Comparison of ENCODE assay signal across 8 cellular contexts in genomic region chr1:211648980-211649934, GRCh38. TPM values are rescaled to one million over a fixed set of nuclear protein-coding genes. Genes with fewer than 3 reads are reported as not detected.
DNase-seq lines count a peak whose midpoint lies in the region; ATAC-seq and TF ChIP-seq lines count a peak whose summit lies in the region.

No MANE protein-coding gene starts in this region.

- no peaks in the 10 kb centered on the region for H3K36me3 ChIP-seq in gastrocnemius medialis

- in situ Hi-C loops in gastrocnemius medialis (cut with MboI; ENCODE audit: low sequenced_read_pairs in 4 of 4), result no loop called here

- TF ChIP-seq CTCF in dorsolateral prefrontal cortex (IDR thresholded peaks at IDR 0.05 in 54 of 56, conservative IDR thresholded peaks at IDR 0.05 in 2 of 56; ENCODE audit: low read depth in 1 of 56, partially characterized antibody in 56 of 56) (peak in 29 of 56 donors; percentile 12 to 68 (median 44)), gastrocnemius medialis (IDR thresholded peaks at IDR 0.05 in 4 of 5, conservative IDR thresholded peaks at IDR 0.05 in 1 of 5) (peak in 3 of 5 experiments; percentile 19 to 47 (median 30))

- H3K4me3 ChIP-seq in dorsolateral prefrontal cortex (no peak overlapping the region), gastrocnemius medialis (no peak overlapping the region)

- no peaks in the 10 kb centered on the region for H3K4me1 ChIP-seq in gastrocnemius medialis

- no peak overlapping the region for H3K27ac ChIP-seq in dorsolateral prefrontal cortex
- no peak overlapping the region for H3K27ac ChIP-seq in gastrocnemius medialis

- DNase-seq in activated T-cell treated with anti-CD3 and anti-CD28 coated beads for 48 hours (ENCODE audit: low read depth), result peak; percentile 23
- no peak for DNase-seq in activated T-cell treated with anti-CD3 and anti-CD28 coated beads, Interleukin-2, amount 50 U/mL, for 1 hour
- peak; percentile 76 for DNase-seq in NCI-H69 (lab: John Stamatoyannopoulos, UW)
- DNase-seq in dorsolateral prefrontal cortex, result peak in 1 of 10 donors; percentile 14
- DNase-seq in gastrocnemius medialis, result no peak
- DNase-seq in SW 1271 (lab: John Stamatoyannopoulos, UW), result no peak
- no peak for DNase-seq in effector CD4-positive, alpha-beta T cell

- ATAC-seq in gastrocnemius medialis (no peak), GM21723 (IDR thresholded peaks at IDR 0.05; ENCODE audit: unreplicated experiment) (no peak)

- no peak for TF ChIP-seq POLR2A in gastrocnemius medialis (IDR thresholded peaks at IDR 0.05)

- H3K9me3 ChIP-seq in gastrocnemius medialis, result no peaks in the 10 kb centered on the region

- H3K27me3 ChIP-seq in dorsolateral prefrontal cortex (no peaks in the 10 kb centered on the region), gastrocnemius medialis (no peaks in the 10 kb centered on the region)

- intact Hi-C loops in dorsolateral prefrontal cortex (cut with DNase I), result no loop called here
- intact Hi-C loops in gastrocnemius medialis (cut with DNase I; ENCODE audit: low total_unique reads), result no loop called here

RNA-seq across cellular contexts. Expression of gene NEK2, which starts 26.2 kb away (rescaled TPM):
- total RNA-seq in dorsolateral prefrontal cortex (1 to 10 TPM in 36 of 120 experiments, under 1 TPM in 60, not detected in 24; 0.21 to 3.0 (median 0.82) TPM), gastrocnemius medialis (not detected)

Comparison
In these comparisons a context has a peak if more than half of its experiments do, and no peak if none do; other contexts are left out.
1. DNase-seq: peak in activated T-cell treated with anti-CD3 and anti-CD28 coated beads for 48 hours (single experiment) and NCI-H69 (single experiment); none in activated T-cell treated with anti-CD3 and anti-CD28 coated beads, Interleukin-2, amount 50 U/mL, for 1 hour (single experiment), gastrocnemius medialis (0 of 2), SW 1271 (0 of 2) and effector CD4-positive, alpha-beta T cell (single experiment).